In genomic region chr2:121019073-121019472, GRCh38 we compare ENCODE assay signal across 2 cellular contexts.
TF ChIP-seq lines count a peak whose summit lies in the region.

No MANE protein-coding gene starts in this region.

TF ChIP-seq in endothelial cell of umbilical vein, 7 proteins besides CTCF, POLR2A, EP300 and RAD21 (continued from another document):
- TF ChIP-seq, protein P1, sequence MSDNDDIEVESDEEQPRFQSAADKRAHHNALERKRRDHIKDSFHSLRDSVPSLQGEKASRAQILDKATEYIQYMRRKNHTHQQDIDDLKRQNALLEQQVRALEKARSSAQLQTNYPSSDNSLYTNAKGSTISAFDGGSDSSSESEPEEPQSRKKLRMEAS (IDR thresholded peaks at IDR 0.05; ENCODE audit: insufficient read depth, insufficient read length): no peak
- TF ChIP-seq FOS (IDR thresholded peaks at IDR 0.05; ENCODE audit: borderline replicate concordance, insufficient read depth, low read length) (no peak), EZH2 (IDR thresholded peaks at IDR 0.05; ENCODE audit: borderline replicate concordance, low read depth, low read length, severe bottlenecking) (no peak), MYC (IDR thresholded peaks at IDR 0.05; ENCODE audit: low read depth, low read length) (no peak)
TF ChIP-seq in endothelial cell of umbilical vein: peak in this region for 0.

TF ChIP-seq in HepG2, 621 proteins besides CTCF, POLR2A, EP300 and RAD21 (continued from another document):
- 0 out of 2 replicates have a peak, but pooled peaks have one; percentile 26 for TF ChIP-seq MXD1 (CRISPR knock-in tag; IDR thresholded peaks at IDR 0.05)
